Comparison of ENCODE assay signal across 8 cellular contexts in the genomic region with DNA sequence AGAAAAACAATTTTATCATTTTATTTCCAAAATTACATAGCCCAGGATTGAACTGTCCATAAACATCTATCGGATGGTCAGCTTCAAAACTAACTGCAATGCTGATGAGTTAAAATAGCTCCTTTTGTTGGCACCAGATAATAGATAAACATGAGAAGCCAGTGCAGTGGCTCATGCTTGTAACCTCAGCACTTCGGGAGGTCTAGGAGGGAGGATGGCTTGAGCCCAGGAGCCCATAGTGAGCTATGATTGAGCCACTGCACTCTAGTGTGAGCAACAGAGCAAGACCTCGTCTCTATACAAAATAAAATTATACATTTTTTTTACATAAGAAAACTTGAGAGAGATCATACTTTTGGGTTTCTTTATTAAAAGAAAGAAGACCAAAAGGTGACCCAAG.
DNase-seq lines count a peak whose midpoint lies in the region; ATAC-seq and TF ChIP-seq lines count a peak whose summit lies in the region.

No MANE protein-coding gene starts in this region.

- no peaks in the 10 kb centered on the region for H3K9me3 Mint-ChIP-seq in nephron progenitor cell

- 0 out of 2 replicates have a peak overlapping the region, but pooled peaks have one; percentile 41 for H2AFZ ChIP-seq in OCI-LY3 (ENCODE audit: low read depth, low read length)

- no peak overlapping the region for H3K4me2 ChIP-seq in OCI-LY3 (ENCODE audit: low read length)

- H3K4me3 Mint-ChIP-seq in nephron progenitor cell: peak overlapping the region; percentile 58

- no peaks in the 10 kb centered on the region for H3K36me3 Mint-ChIP-seq in nephron progenitor cell (ENCODE audit: low read depth)

- H3K4me3 ChIP-seq in GM12865 (ENCODE audit: low read depth, low read length) (peak overlapping the region; percentile 34), OCI-LY3 (ENCODE audit: low read length) (no peak overlapping the region), endocrine pancreas (ENCODE audit: control insufficient read depth, insufficient read depth, low read length) (peak overlapping the region; percentile 15)

- no peak overlapping the region for H3K9ac ChIP-seq in OCI-LY3 (ENCODE audit: low read length)
- H3K9ac ChIP-seq in endocrine pancreas (ENCODE audit: control insufficient read depth, insufficient read depth, low read length): no peak overlapping the region

- H3K27me3 ChIP-seq in OCI-LY3 (ENCODE audit: low read depth, low read length): peaks cover 3% of the 10 kb centered on the region; the same call in 1 of the 2 replicates
- H3K27me3 ChIP-seq in endocrine pancreas (ENCODE audit: control insufficient read depth, insufficient read depth, low read length): no peaks in the 10 kb centered on the region

- no peak for ATAC-seq in HG03432 (IDR thresholded peaks at IDR 0.05; ENCODE audit: unreplicated experiment)

- no peaks in the 10 kb centered on the region for H3K79me2 ChIP-seq in OCI-LY3 (ENCODE audit: low read length)

- H3K27me3 Mint-ChIP-seq in nephron progenitor cell (ENCODE audit: low read depth, poor library complexity): peaks cover 2% of the 10 kb centered on the region

- peaks cover 46% of the 10 kb centered on the region for H3K4me1 Mint-ChIP-seq in nephron progenitor cell

- H3K4me1 ChIP-seq in OCI-LY3 (ENCODE audit: low read length): no peaks in the 10 kb centered on the region
- H3K4me1 ChIP-seq in endocrine pancreas (ENCODE audit: control insufficient read depth, insufficient read depth, low read length): no peaks in the 10 kb centered on the region

- H3K36me3 ChIP-seq in OCI-LY3 (replicated peaks; ENCODE audit: low read depth, low read length): no peaks in the 10 kb centered on the region
- no peaks in the 10 kb centered on the region for H3K36me3 ChIP-seq in endocrine pancreas (ENCODE audit: control insufficient read depth, insufficient read depth, low read length)

- no peak overlapping the region for H3K27ac ChIP-seq in OCI-LY3 (ENCODE audit: low read length)

- peak overlapping the region; percentile 60 for H3K27ac Mint-ChIP-seq in nephron progenitor cell

- DNase-seq in GM12865 (ENCODE audit: low read depth): no peak
- DNase-seq in nephron progenitor cell: no peak
- DNase-seq in effector CD8-positive, alpha-beta T cell (lab: John Stamatoyannopoulos, UW): no peak
- DNase-seq in foreskin melanocyte: no peak
- DNase-seq in activated naive CD4-positive, alpha-beta T cell treated with Interleukin-2 at 50 U/mL for 16 hours: no peak

- no peak for TF ChIP-seq CTCF in GM12865 (IDR thresholded peaks at IDR 0.05; ENCODE audit: insufficient read depth, low read depth, low read length, missing control alignments)
- no peak for TF ChIP-seq CTCF in OCI-LY3 (IDR thresholded peaks at IDR 0.05; ENCODE audit: low read depth, low read length)
- no peak for TF ChIP-seq CTCF in nephron progenitor cell (IDR thresholded peaks at IDR 0.05)

- no peaks in the 10 kb centered on the region for H4K20me1 ChIP-seq in OCI-LY3 (ENCODE audit: insufficient read depth, low read length)

- H3K9me3 ChIP-seq in OCI-LY3 (ENCODE audit: insufficient read depth, low read length) (no peaks in the 10 kb centered on the region), endocrine pancreas (ENCODE audit: control insufficient read depth, low read length) (no peaks in the 10 kb centered on the region)
